6 cellular contexts compared by ENCODE assay signal in genomic region chr18:71130351-71130750, GRCh38.
"Had no signal": no experiment of that assay in that cellular context is flagged by ENCODE, and none has a peak within 500 bp of the region (broad histone marks: within the 10 kb centered on the region; RNA-seq: fewer than 3 reads in every experiment).

No MANE protein-coding gene starts in this region.

- H3K4me3 ChIP-seq: GM23338, K562 had no signal

- H3K27ac Mint-ChIP-seq: GM23338 had no signal

- H2AFZ ChIP-seq: GM23338 had no signal

- H3K9me3 Mint-ChIP-seq: H9 had no signal

- H3K4me3 Mint-ChIP-seq: GM23338, H9 had no signal

- DNase-seq: H9, HCEC 1CT, IMR-90, KG1 had no signal

- ATAC-seq: GM23338, K562 had no signal

- H3K4me1 Mint-ChIP-seq: GM23338, H9 had no signal

- H3K4me2 ChIP-seq: GM23338 had no signal
